In genomic region chr11:57761301-57762234, GRCh38 we compare ENCODE assay signal across 8 cellular contexts. TPM values are rescaled to one million over a fixed set of nuclear protein-coding genes. Genes with fewer than 3 reads are reported as not detected.
DNase-seq lines count a peak whose midpoint lies in the region; ATAC-seq and TF ChIP-seq lines count a peak whose summit lies in the region.

TSS of gene CTNND1 (plus strand) at chr11:57761802. CDS start at chr11:57791479, 29,677 bp downstream.

- intact Hi-C loops in left cardiac atrium (cut with DNase I), result loop anchor here in 1 of 2 donors (2.0 kb wide), 1 partner anchor 15 kb away; no protein-coding TSS in a partner anchor

- H3K36me3 Mint-ChIP-seq in osteocyte (ENCODE audit: unreplicated experiment), result peaks cover 2% of the 10 kb centered on the region
- no peaks in the 10 kb centered on the region for H3K36me3 Mint-ChIP-seq in effector memory CD8-positive, alpha-beta T cell (ENCODE audit: insufficient read depth)

- H3K27ac Mint-ChIP-seq in osteocyte (ENCODE audit: unreplicated experiment), result peak within 1 kb of the TSS; percentile 100
- no peak within 1 kb of the TSS for H3K27ac Mint-ChIP-seq in effector memory CD8-positive, alpha-beta T cell

- DNase-seq in AG09309 (ENCODE audit: low read depth), result peak; percentile 93
- peak; percentile 85 to 95 for DNase-seq in NCI-H446 (lab: John Stamatoyannopoulos, UW)
- DNase-seq in anterior cingulate cortex (lab: John Stamatoyannopoulos, UW), result peak in 57 of 58 donors; percentile 4 to 91 (median 74)
- peak; percentile 89 for DNase-seq in left cardiac atrium
- DNase-seq in osteocyte (ENCODE audit: extremely low spot score, unreplicated experiment), result peak; percentile 93
- no peak for DNase-seq in effector memory CD8-positive, alpha-beta T cell

- no peaks in the 10 kb centered on the region for H3K27me3 Mint-ChIP-seq in osteocyte (ENCODE audit: unreplicated experiment)
- H3K27me3 Mint-ChIP-seq in effector memory CD8-positive, alpha-beta T cell, result no peaks in the 10 kb centered on the region

- TF ChIP-seq CTCF in AG09309 (IDR thresholded peaks at IDR 0.05; ENCODE audit: control insufficient read depth, insufficient read depth, low read depth, low read length, missing control alignments) (no peak), osteocyte (IDR thresholded peaks at IDR 0.05) (no peak)

- peak within 1 kb of the TSS; percentile 76 for H3K4me3 ChIP-seq in AG09309 (ENCODE audit: control insufficient read depth, low read depth, low read length)

- peaks cover 32% of the 10 kb centered on the region for H3K4me1 Mint-ChIP-seq in osteocyte (ENCODE audit: unreplicated experiment)
- H3K4me1 Mint-ChIP-seq in effector memory CD8-positive, alpha-beta T cell (ENCODE audit: low read depth in 2 of 2), result no peaks in the 10 kb centered on the region

- peak within 1 kb of the TSS; percentile 100 for H3K4me3 Mint-ChIP-seq in osteocyte (ENCODE audit: unreplicated experiment)
- peak within 1 kb of the TSS in 1 of 2 donors; percentile 3 for H3K4me3 Mint-ChIP-seq in effector memory CD8-positive, alpha-beta T cell

- ATAC-seq in GM18519 (IDR thresholded peaks at IDR 0.05; ENCODE audit: low FRiP score, unreplicated experiment) (peak; percentile 86), HG03025 (IDR thresholded peaks at IDR 0.05; ENCODE audit: low FRiP score, unreplicated experiment) (peak; percentile 85), left cardiac atrium (peak; percentile 99 to 100)
- no peak for ATAC-seq in effector memory CD8-positive, alpha-beta T cell (replicated peaks)

- H3K9me3 Mint-ChIP-seq in osteocyte (ENCODE audit: unreplicated experiment), result no peaks in the 10 kb centered on the region
- H3K9me3 Mint-ChIP-seq in effector memory CD8-positive, alpha-beta T cell, result no peaks in the 10 kb centered on the region

RNA-seq across cellular contexts. Expression of gene CTNND1, which starts in this region (rescaled TPM):
- total RNA-seq in left cardiac atrium (10 to 100 TPM; 75.2 to 82.0 TPM), osteocyte (181 and 183 TPM in 2 replicates)

Comparison
In these comparisons a context has a peak if more than half of its experiments do, and no peak if none do; other contexts are left out.
1. DNase-seq: peak in AG09309 (single experiment), NCI-H446 (2 of 2), anterior cingulate cortex (57 of 58), left cardiac atrium (single experiment) and osteocyte (single experiment); none in effector memory CD8-positive, alpha-beta T cell (0 of 3).